3 cellular contexts compared by ENCODE assay signal in the genomic region with DNA sequence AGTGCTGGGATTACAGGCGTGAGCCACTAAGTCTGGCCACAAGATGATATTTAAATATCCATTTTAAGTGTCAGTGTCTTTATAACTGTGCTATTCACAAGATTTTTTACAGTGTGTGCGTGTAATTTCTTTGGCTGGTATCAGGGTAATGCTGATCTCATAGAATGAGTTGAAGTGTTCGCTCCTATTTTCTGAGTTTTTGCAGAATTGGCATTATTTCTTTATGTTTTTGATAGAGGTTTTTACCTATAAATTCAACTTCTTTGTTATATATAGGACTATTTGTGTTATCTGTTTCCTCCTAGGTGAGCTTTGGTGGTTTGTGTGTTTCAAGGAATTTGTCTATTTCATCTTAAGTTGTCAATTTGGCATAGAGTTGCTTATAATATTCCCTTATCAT.
TF ChIP-seq lines count a peak whose summit lies in the region.

No MANE protein-coding gene starts in this region.

TF ChIP-seq in HepG2, 621 proteins besides CTCF, POLR2A, EP300 and RAD21 (continues in another document):
- peak; percentile 54 for TF ChIP-seq MAFF (IDR thresholded peaks at IDR 0.05; ENCODE audit: low read depth, low read length)
- TF ChIP-seq NR2F1 (CRISPR knock-in tag; IDR thresholded peaks at IDR 0.05), result no peak
- TF ChIP-seq ZNF747 (CRISPR knock-in tag; IDR thresholded peaks at IDR 0.05; ENCODE audit: borderline replicate concordance), result no peak
- TF ChIP-seq, protein P1, sequence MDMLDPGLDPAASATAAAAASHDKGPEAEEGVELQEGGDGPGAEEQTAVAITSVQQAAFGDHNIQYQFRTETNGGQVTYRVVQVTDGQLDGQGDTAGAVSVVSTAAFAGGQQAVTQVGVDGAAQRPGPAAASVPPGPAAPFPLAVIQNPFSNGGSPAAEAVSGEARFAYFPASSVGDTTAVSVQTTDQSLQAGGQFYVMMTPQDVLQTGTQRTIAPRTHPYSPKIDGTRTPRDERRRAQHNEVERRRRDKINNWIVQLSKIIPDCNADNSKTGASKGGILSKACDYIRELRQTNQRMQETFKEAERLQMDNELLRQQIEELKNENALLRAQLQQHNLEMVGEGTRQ (IDR thresholded peaks at IDR 0.05; ENCODE audit: low read depth, low read length), result no peak
- TF ChIP-seq, protein P1 (CRISPR knock-in tag; IDR thresholded peaks at IDR 0.05; ENCODE audit: borderline replicate concordance), result no peak
- TF ChIP-seq GMEB2 (CRISPR knock-in tag; IDR thresholded peaks at IDR 0.05; ENCODE audit: low read depth), result no peak
- TF ChIP-seq MAFK (conservative IDR thresholded peaks at IDR 0.05 in 1 of 2, IDR thresholded peaks at IDR 0.05 in 1 of 2; ENCODE audit: low read length in 2 of 2), result peak; percentile 56 to 72
- no peak for TF ChIP-seq STAG1 (CRISPR knock-in tag; IDR thresholded peaks at IDR 0.05)
- no peak for TF ChIP-seq SUZ12 (IDR thresholded peaks at IDR 0.05; ENCODE audit: low read depth, low read length)
- TF ChIP-seq CEBPG (CRISPR knock-in tag; IDR thresholded peaks at IDR 0.05), result no peak
- TF ChIP-seq ZFP62 (CRISPR knock-in tag; IDR thresholded peaks at IDR 0.05), result no peak
- no peak for TF ChIP-seq PLRG1 (conservative IDR thresholded peaks at IDR 0.05)
- TF ChIP-seq ZNF317 (CRISPR knock-in tag; IDR thresholded peaks at IDR 0.05), result no peak

TF ChIP-seq in K562, 482 proteins besides CTCF, POLR2A, EP300 and RAD21:
- TF ChIP-seq C11orf30 (IDR thresholded peaks at IDR 0.05; ENCODE audit: low read depth) (peak; percentile 64; the same call in 1 of the 2 replicates), MAFG (tag; conservative IDR thresholded peaks at IDR 0.05) (peak; percentile 53; the same call in 1 of the 2 replicates), ZNF316 (IDR thresholded peaks at IDR 0.05) (peak; percentile 78), SUPT5H (IDR thresholded peaks at IDR 0.05) (no peak)

TF ChIP-seq in HEK293T, 16 proteins besides CTCF, POLR2A, EP300 and RAD21:
- TF ChIP-seq ELF4 (IDR thresholded peaks at IDR 0.05), result no peak
- no peak for TF ChIP-seq SUZ12 (IDR thresholded peaks at IDR 0.05)
TF ChIP-seq in HEK293T: peak in this region for 0.
